ENCODE assay signal across 9 cellular contexts in genomic region chr15:66293085-66293418, GRCh38. TPM values are rescaled to one million over a fixed set of nuclear protein-coding genes. Genes with fewer than 3 reads are reported as not detected.
DNase-seq lines count a peak whose midpoint lies in the region; ATAC-seq, FAIRE-seq and TF ChIP-seq lines count a peak whose summit lies in the region.
"Had no signal": no experiment of that assay in that cellular context is flagged by ENCODE, and none has a peak within 500 bp of the region (broad histone marks: within the 10 kb centered on the region; RNA-seq: fewer than 3 reads in every experiment).

No MANE protein-coding gene starts in this region.

- no peak for ATAC-seq in stimulated activated memory B cell treated with anti-CD40 and anti-IgM and Interleukin-4, amounts not matched to agents 10 μg/mL and 1 μg/mL and 100 μg/mL, for 72 hours

- FAIRE-seq in D721Med (lab: Jason Lieb, UNC): no peak

- intact Hi-C loops in activated T-helper 2 cell treated with anti-CD3 and anti-CD28 coated beads, Interferon-gamma antibody, Interleukin-2, Interleukin-4, amounts not matched to agents 10 μg/mL and 5 μg/mL and 100 μg/mL, durations not matched to agents 14 hours and 24 hours and 36 hours (cut with micrococcal nuclease): loop anchor here (10.0 kb wide), 1 partner anchor 408 kb away; no protein-coding TSS in a partner anchor

- H3K27me3 Mint-ChIP-seq in activated T-helper 2 cell treated with anti-CD3 and anti-CD28 coated beads, Interferon-gamma antibody, Interleukin-2, Interleukin-4, amounts not matched to agents 10 μg/mL and 5 μg/mL and 100 μg/mL, durations not matched to agents 14 hours and 24 hours and 36 hours (ENCODE audit: low read depth): no peaks in the 10 kb centered on the region
- H3K27me3 Mint-ChIP-seq in stimulated activated memory B cell treated with anti-CD40 and anti-IgM and Interleukin-4, amounts not matched to agents 10 μg/mL and 1 μg/mL and 100 μg/mL, for 72 hours: no peaks in the 10 kb centered on the region

- peak overlapping the region; percentile 87 for H3K27ac Mint-ChIP-seq in activated T-helper 2 cell treated with anti-CD3 and anti-CD28 coated beads, Interferon-gamma antibody, Interleukin-2, Interleukin-4, amounts not matched to agents 10 μg/mL and 5 μg/mL and 100 μg/mL, durations not matched to agents 14 hours and 24 hours and 36 hours
- H3K27ac Mint-ChIP-seq in stimulated activated memory B cell treated with anti-CD40 and anti-IgM and Interleukin-4, amounts not matched to agents 10 μg/mL and 1 μg/mL and 100 μg/mL, for 72 hours: peak overlapping the region; percentile 92

- no peaks in the 10 kb centered on the region for H3K9me3 Mint-ChIP-seq in activated T-helper 2 cell treated with anti-CD3 and anti-CD28 coated beads, Interferon-gamma antibody, Interleukin-2, Interleukin-4, amounts not matched to agents 10 μg/mL and 5 μg/mL and 100 μg/mL, durations not matched to agents 14 hours and 24 hours and 36 hours
- no peaks in the 10 kb centered on the region for H3K9me3 Mint-ChIP-seq in stimulated activated memory B cell treated with anti-CD40 and anti-IgM and Interleukin-4, amounts not matched to agents 10 μg/mL and 1 μg/mL and 100 μg/mL, for 72 hours

- H3K36me3 Mint-ChIP-seq in activated T-helper 2 cell treated with anti-CD3 and anti-CD28 coated beads, Interferon-gamma antibody, Interleukin-2, Interleukin-4, amounts not matched to agents 10 μg/mL and 5 μg/mL and 100 μg/mL, durations not matched to agents 14 hours and 24 hours and 36 hours (ENCODE audit: low read depth): peaks cover 18% of the 10 kb centered on the region
- no peaks in the 10 kb centered on the region for H3K36me3 Mint-ChIP-seq in stimulated activated memory B cell treated with anti-CD40 and anti-IgM and Interleukin-4, amounts not matched to agents 10 μg/mL and 1 μg/mL and 100 μg/mL, for 72 hours

- H3K4me3 ChIP-seq in iPS-11a (ENCODE audit: low read depth, low read length): peak overlapping the region; percentile 58

- H3K4me1 Mint-ChIP-seq in activated T-helper 2 cell treated with anti-CD3 and anti-CD28 coated beads, Interferon-gamma antibody, Interleukin-2, Interleukin-4, amounts not matched to agents 10 μg/mL and 5 μg/mL and 100 μg/mL, durations not matched to agents 14 hours and 24 hours and 36 hours (ENCODE audit: low read depth): peaks cover 45% of the 10 kb centered on the region
- peaks cover 36% of the 10 kb centered on the region for H3K4me1 Mint-ChIP-seq in stimulated activated memory B cell treated with anti-CD40 and anti-IgM and Interleukin-4, amounts not matched to agents 10 μg/mL and 1 μg/mL and 100 μg/mL, for 72 hours

- peak overlapping the region; percentile 89 for H3K4me3 Mint-ChIP-seq in activated T-helper 2 cell treated with anti-CD3 and anti-CD28 coated beads, Interferon-gamma antibody, Interleukin-2, Interleukin-4, amounts not matched to agents 10 μg/mL and 5 μg/mL and 100 μg/mL, durations not matched to agents 14 hours and 24 hours and 36 hours (ENCODE audit: low read depth)
- H3K4me3 Mint-ChIP-seq in stimulated activated memory B cell treated with anti-CD40 and anti-IgM and Interleukin-4, amounts not matched to agents 10 μg/mL and 1 μg/mL and 100 μg/mL, for 72 hours: peak overlapping the region; percentile 82

- TF ChIP-seq CTCF in D721Med (IDR thresholded peaks at IDR 0.05; ENCODE audit: insufficient read depth, missing control alignments): no peak

- DNase-seq in NCI-H1092 treated with DMSO at 0.1 percent for 48 hours (lab: John Stamatoyannopoulos, UW) (peak; percentile 58), NCI-H1092 (lab: John Stamatoyannopoulos, UW) (no peak), SHP77 (lab: John Stamatoyannopoulos, UW) (no peak), D721Med (ENCODE audit: insufficient read length, low spot score) (no peak), NCI-H526 treated with DMSO at 0.1 percent for 48 hours (lab: John Stamatoyannopoulos, UW) (no peak)
- no peak for DNase-seq in activated T-helper 2 cell treated with anti-CD3 and anti-CD28 coated beads, Interferon-gamma antibody, Interleukin-2, Interleukin-4, amounts not matched to agents 10 μg/mL and 5 μg/mL and 100 μg/mL, durations not matched to agents 14 hours and 24 hours and 36 hours (ENCODE audit: low spot score)

RNA-seq across cellular contexts. Expression of gene DIS3L, which starts 0.3 kb away (rescaled TPM):
- 49.8 and 56.3 TPM in 2 replicates for total RNA-seq in activated T-helper 2 cell treated with anti-CD3 and anti-CD28 coated beads, Interferon-gamma antibody, Interleukin-2, Interleukin-4, amounts not matched to agents 10 μg/mL and 5 μg/mL and 100 μg/mL, durations not matched to agents 14 hours and 24 hours and 36 hours

RNA-seq across cellular contexts. Expression of gene MEGF11, which starts 39.5 kb away (rescaled TPM):
- not detected in 2 replicates for total RNA-seq in activated T-helper 2 cell treated with anti-CD3 and anti-CD28 coated beads, Interferon-gamma antibody, Interleukin-2, Interleukin-4, amounts not matched to agents 10 μg/mL and 5 μg/mL and 100 μg/mL, durations not matched to agents 14 hours and 24 hours and 36 hours
- total RNA-seq: subcutaneous adipose tissue had no signal
